8 cellular contexts compared by ENCODE assay signal in genomic region chr12:108730337-108731104, GRCh38. TPM values are rescaled to one million over a fixed set of nuclear protein-coding genes. Genes with fewer than 3 reads are reported as not detected.
DNase-seq lines count a peak whose midpoint lies in the region; ATAC-seq, FAIRE-seq and TF ChIP-seq lines count a peak whose summit lies in the region.

No MANE protein-coding gene starts in this region.

- H2BK15ac ChIP-seq in H1 (ENCODE audit: low read length) (no peak overlapping the region; the same call in 1 of the 2 replicates), mesendoderm (replicated peaks; ENCODE audit: low read depth) (no peak overlapping the region)

- H3K27ac ChIP-seq in DND-41 (ENCODE audit: low read length) (peak overlapping the region; percentile 80), H1 (ENCODE audit: low read depth, low read length) (peak overlapping the region; percentile 62; the same call in 1 of the 2 replicates), mesendoderm (ENCODE audit: low read depth, low read length) (peak overlapping the region; percentile 97)

- H3K14ac ChIP-seq in H1 (ENCODE audit: insufficient read length): peak overlapping the region; percentile 62

- H3K9ac ChIP-seq in DND-41 (ENCODE audit: low read depth, low read length) (peak overlapping the region; percentile 88), H1 (replicated peaks in 1 of 4; ENCODE audit: extremely low read depth in 1 of 4, low read depth in 3 of 4, low read length in 3 of 4) (peak overlapping the region; percentile 65 to 88 (median 82)), mesendoderm (ENCODE audit: low read length) (peak overlapping the region; percentile 91)

- ATAC-seq in DND-41 (ENCODE audit: insufficient read depth, low read depth) (peak; percentile 49), HG02981 (IDR thresholded peaks at IDR 0.05; ENCODE audit: unreplicated experiment) (peak; percentile 2), GM18909 (IDR thresholded peaks at IDR 0.05; ENCODE audit: poor library complexity, unreplicated experiment) (no peak)

- no peak for FAIRE-seq in H1 (lab: Jason Lieb, UNC)

- H2BK120ac ChIP-seq in H1 (replicated peaks; ENCODE audit: low read depth, low read length) (no peak overlapping the region), mesendoderm (ENCODE audit: low read depth, low read length) (peak overlapping the region; percentile 21)

- H2BK12ac ChIP-seq in H1 (ENCODE audit: low read depth, low read length): peak overlapping the region; percentile 35; the same call in 1 of the 2 replicates

- H4K8ac ChIP-seq in H1 (ENCODE audit: extremely low read depth, insufficient read depth, low read length) (peak overlapping the region; percentile 86; the same call in 1 of the 2 replicates), mesendoderm (ENCODE audit: low read depth, low read length) (no peak overlapping the region)

- H3K56ac ChIP-seq in H1 (replicated peaks; ENCODE audit: insufficient read length, low read depth, low read length) (peak overlapping the region; percentile 35), mesendoderm (ENCODE audit: low read length) (peak overlapping the region; percentile 98)

- CTCF ChIA-PET in H1 (lab: Charles Lee; ENCODE audit: partially characterized antibody): interaction anchor here (0.6 to 1.4 kb wide), 10 partner anchors 13 to 74 kb away, joined by 3 to 12 read pairs (median 4); no protein-coding TSS in a partner anchor

- no peak for TF ChIP-seq EP300 in H1 (IDR thresholded peaks at IDR 0.05; ENCODE audit: borderline replicate concordance in 1 of 2, low read depth in 2 of 2, low read length in 2 of 2)

- peak overlapping the region; percentile 15; the same call in 1 of the 2 replicates for H3K18ac ChIP-seq in H1 (ENCODE audit: extremely low read depth, low read length)
- H3K18ac ChIP-seq in mesendoderm (ENCODE audit: low read length): peak overlapping the region; percentile 90

- H3K23ac ChIP-seq in H1 (ENCODE audit: insufficient read length) (no peak overlapping the region), mesendoderm (ENCODE audit: low read length) (peak overlapping the region; percentile 91)

- WGBS in H1 (ENCODE audit: extremely low coverage in 1 of 2, insufficient coverage in 1 of 2, insufficient read length in 1 of 2, insufficient replicate concordance in 2 of 2, low coverage in 1 of 2, low lambda C conversion rate in 2 of 2, missing lambda C conversion rate in 1 of 2), 2 experiments: 1% methylated on average over 13 of the region's 46 CpGs; no CpG with 5 or more reads in 1 of the 2 experiments
- WGBS in mesendoderm (ENCODE audit: extremely low coverage, insufficient coverage, low lambda C conversion rate): no CpG with 5 or more reads among the region's 46 CpGs

- H3K4me3 ChIP-seq in DND-41 (ENCODE audit: low read depth in 1 of 2, low read length in 2 of 2): peak overlapping the region; percentile 81 to 88; a peak in 3 of 4 replicates
- H3K4me3 ChIP-seq in H1 (ENCODE audit: extremely low read depth in 1 of 4, insufficient read depth in 2 of 4, low read depth in 3 of 4, low read length in 4 of 4): peak overlapping the region; percentile 77 to 92 (median 84)
- peak overlapping the region; percentile 85 for H3K4me3 ChIP-seq in mesendoderm (ENCODE audit: low read length)

- peaks cover 17% of the 10 kb centered on the region; the same call in 1 of the 2 replicates for H4K20me1 ChIP-seq in DND-41 (ENCODE audit: insufficient read depth, low read length)
- peaks cover 2 to 10% of the 10 kb centered on the region in 2 experiments for H4K20me1 ChIP-seq in H1 (replicated peaks in 1 of 2; ENCODE audit: control insufficient read depth in 1 of 2, insufficient read depth in 2 of 2, low read length in 2 of 2)

- H4K91ac ChIP-seq in H1 (replicated peaks; ENCODE audit: insufficient read length, low read length): no peak overlapping the region

- peaks cover 5% of the 10 kb centered on the region for H3K23me2 ChIP-seq in H1 (ENCODE audit: low read depth, low read length)

- TF ChIP-seq POLR2A in H1 (IDR thresholded peaks at IDR 0.05; ENCODE audit: control extremely low read depth in 1 of 2, low read depth in 2 of 2, low read length in 2 of 2): peak; percentile 28 to 83

- DNase-seq in DND-41 (peak; percentile 81), NCI-H510A (lab: John Stamatoyannopoulos, UW) (peak; percentile 49), H1 (ENCODE audit: low read depth in 1 of 2, low spot score in 2 of 2) (peak; percentile 57 to 79), mesendoderm (peak; percentile 93)
- DNase-seq in activated CD4-positive, alpha-beta T cell treated with anti-CD3 and anti-CD28 coated beads, Interleukin-2, amount 50 U/mL, for 24 hours (ENCODE audit: low read depth in 1 of 2, low spot score in 1 of 2): peak; percentile 6 to 30
- peak; percentile 49 to 56 for DNase-seq in stimulated activated CD8-positive, alpha-beta memory T cell treated with anti-CD3 and anti-CD28 coated beads, Interleukin-15, amount 100 ng/mL, for 48 hours (ENCODE audit: low read depth in 2 of 2)

- H3K9me3 ChIP-seq in DND-41 (ENCODE audit: insufficient read depth, low read length, severe bottlenecking): no peaks in the 10 kb centered on the region
- no peaks in the 10 kb centered on the region for H3K9me3 ChIP-seq in H1 (ENCODE audit: insufficient read depth in 2 of 2, low read depth in 1 of 2, low read length in 1 of 2)

- H2BK5ac ChIP-seq in H1 (ENCODE audit: low read depth, low read length): peak overlapping the region; percentile 74; the same call in 1 of the 2 replicates
- peak overlapping the region; percentile 35 for H2BK5ac ChIP-seq in mesendoderm (ENCODE audit: low read length)

- H3K36me3 ChIP-seq in DND-41 (ENCODE audit: insufficient read depth, low read length) (no peaks in the 10 kb centered on the region; the same call in none of the 2 replicates), H1 (ENCODE audit: control insufficient read depth in 2 of 4, insufficient read depth in 4 of 4, low read length in 3 of 4) (no peaks in the 10 kb centered on the region), mesendoderm (ENCODE audit: control insufficient read depth, insufficient read depth, low read length) (no peaks in the 10 kb centered on the region)

- H3K4ac ChIP-seq in H1 (replicated peaks; ENCODE audit: insufficient read length, low read depth, low read length) (no peak overlapping the region), mesendoderm (ENCODE audit: low read depth, low read length) (peak overlapping the region; percentile 49)

- peaks cover 40% of the 10 kb centered on the region for H3K4me1 ChIP-seq in DND-41 (ENCODE audit: insufficient read depth, low read length)
- H3K4me1 ChIP-seq in H1 (replicated peaks in 1 of 4; ENCODE audit: control insufficient read depth in 3 of 4, insufficient read depth in 4 of 4, low read length in 3 of 4): peaks cover 0 to 6% (median 3%) of the 10 kb centered on the region in 4 experiments; a peak in 3 of 7 replicates
- peaks cover 2% of the 10 kb centered on the region for H3K4me1 ChIP-seq in mesendoderm (ENCODE audit: control insufficient read depth, low read depth, low read length)

- peak in 1 of 2 experiments; percentile 15; a peak in 1 of 4 replicates for TF ChIP-seq RAD21 in H1 (IDR thresholded peaks at IDR 0.05 in 1 of 2, conservative IDR thresholded peaks at IDR 0.05 in 1 of 2; ENCODE audit: low read depth in 2 of 2, low read length in 2 of 2)

- H3K4me2 ChIP-seq in DND-41 (ENCODE audit: insufficient read depth, low read length) (peak overlapping the region; percentile 72), H1 (ENCODE audit: insufficient read depth in 1 of 2, low read depth in 2 of 2, low read length in 2 of 2) (peak overlapping the region; percentile 89 to 95), mesendoderm (ENCODE audit: low read length) (peak overlapping the region; percentile 97)

- H3K79me1 ChIP-seq in H1 (ENCODE audit: low read depth, low read length) (no peaks in the 10 kb centered on the region), mesendoderm (ENCODE audit: low read length) (peaks cover 8% of the 10 kb centered on the region)

- H2AK5ac ChIP-seq in H1 (ENCODE audit: low read depth, low read length) (no peak overlapping the region), mesendoderm (ENCODE audit: low read length) (no peak overlapping the region)

- POLR2A ChIA-PET in H1 (lab: Charles Lee; ENCODE audit: partially characterized antibody): interaction anchor here (0.7 to 1.4 kb wide), 18 partner anchors 9 to 168 kb away, joined by 3 to 7 read pairs (median 3); partner anchors contain the start of genes ISCU and TMEM119

- TF ChIP-seq CTCF in DND-41 (IDR thresholded peaks at IDR 0.05; ENCODE audit: borderline replicate concordance, extremely low read depth, low read length, poor library complexity, severe bottlenecking) (no peak), H1 (IDR thresholded peaks at IDR 0.05; ENCODE audit: control extremely low read depth in 1 of 3, insufficient read depth in 1 of 3, low read depth in 1 of 3, low read length in 3 of 3) (no peak)

- 0 out of 2 replicates have a peak overlapping the region, but pooled peaks have one; percentile 80 for H2BK20ac ChIP-seq in H1 (ENCODE audit: low read length)

- H2AFZ ChIP-seq in DND-41 (ENCODE audit: low read depth, low read length): peak overlapping the region; percentile 68
- H2AFZ ChIP-seq in H1 (ENCODE audit: low read length): no peak overlapping the region

- no peaks in the 10 kb centered on the region for H3K27me3 ChIP-seq in DND-41 (ENCODE audit: insufficient read depth, low read length, poor library complexity)
- H3K27me3 ChIP-seq in H1 (replicated peaks in 1 of 4; ENCODE audit: control insufficient read depth in 3 of 4, extremely low read depth in 1 of 4, insufficient read depth in 3 of 4, low read length in 3 of 4): no peaks in the 10 kb centered on the region
- H3K27me3 ChIP-seq in mesendoderm (ENCODE audit: insufficient read depth, low read length, poor library complexity): no peaks in the 10 kb centered on the region

- peak overlapping the region; percentile 65 for H4K5ac ChIP-seq in H1 (ENCODE audit: insufficient read length, low read depth, low read length)
- H4K5ac ChIP-seq in mesendoderm (ENCODE audit: low read length): no peak overlapping the region

- peaks cover 52% of the 10 kb centered on the region for H3K79me2 ChIP-seq in DND-41 (ENCODE audit: insufficient read depth, low read length)
- peaks cover 3 to 44% of the 10 kb centered on the region in 2 experiments; a peak in 3 of 4 replicates for H3K79me2 ChIP-seq in H1 (ENCODE audit: control insufficient read depth in 1 of 2, insufficient read depth in 2 of 2, low read length in 2 of 2)
- peaks cover 38% of the 10 kb centered on the region for H3K79me2 ChIP-seq in mesendoderm (ENCODE audit: control insufficient read depth, insufficient read depth, low read length)

RNA-seq across cellular contexts. Expression of gene CORO1C, which starts 0.8 kb away (rescaled TPM):
- 120 and 130 TPM in 2 replicates for total RNA-seq in H1 (2021; fragmentation: NEBNext Ultra II Directional; extraction: Animal tissue kit (Norgen Biotek cat#: 25700))
- polyA plus RNA-seq in H1 (2011; rRNA removed): 71.7 and 72.7 TPM in 2 replicates
- polyA plus RNA-seq in H1 (2011; cell fraction: cytosol; rRNA removed): 77.4 TPM
- polyA plus RNA-seq in H1 (2011; cell fraction: nucleus; rRNA removed): 64.4 TPM
- 74.9 to 102 TPM (median 86.3 TPM) in 4 replicates for polyA plus RNA-seq in H1 (2012, experiment 1 of 2)
- polyA plus RNA-seq in H1 (2012, experiment 2 of 2): 7.2 TPM
- polyA plus RNA-seq in H1 (2013, experiment 1 of 2): 67.3 TPM
- 69.1 TPM for polyA plus RNA-seq in H1 (2013, experiment 2 of 2)
- 378 and 431 TPM in 2 replicates for polyA minus RNA-seq in H1 (2011; rRNA and poly(A)+ RNA removed)
- polyA minus RNA-seq in H1 (2011; cell fraction: cytosol; rRNA and poly(A)+ RNA removed): 104 TPM
- polyA minus RNA-seq in H1 (2011; cell fraction: nucleus; rRNA and poly(A)+ RNA removed): 107 TPM
- 122 TPM for polyA plus RNA-seq in mesendoderm (2013, experiment 1 of 2)
- polyA plus RNA-seq in mesendoderm (2013, experiment 2 of 2): 119 TPM

Comparison
In these comparisons a context has a peak if more than half of its experiments do, and no peak if none do; other contexts are left out.
1. DNase-seq: peak in every context shown above with its lines; median percentile 93 in mesendoderm; 81 in DND-41; 68 in H1; 52 in stimulated activated CD8-positive, alpha-beta memory T cell treated with anti-CD3 and anti-CD28 coated beads, Interleukin-15, amount 100 ng/mL, for 48 hours; 49 in NCI-H510A; 18 in activated CD4-positive, alpha-beta T cell treated with anti-CD3 and anti-CD28 coated beads, Interleukin-2, amount 50 U/mL, for 24 hours.